In the genomic region with DNA sequence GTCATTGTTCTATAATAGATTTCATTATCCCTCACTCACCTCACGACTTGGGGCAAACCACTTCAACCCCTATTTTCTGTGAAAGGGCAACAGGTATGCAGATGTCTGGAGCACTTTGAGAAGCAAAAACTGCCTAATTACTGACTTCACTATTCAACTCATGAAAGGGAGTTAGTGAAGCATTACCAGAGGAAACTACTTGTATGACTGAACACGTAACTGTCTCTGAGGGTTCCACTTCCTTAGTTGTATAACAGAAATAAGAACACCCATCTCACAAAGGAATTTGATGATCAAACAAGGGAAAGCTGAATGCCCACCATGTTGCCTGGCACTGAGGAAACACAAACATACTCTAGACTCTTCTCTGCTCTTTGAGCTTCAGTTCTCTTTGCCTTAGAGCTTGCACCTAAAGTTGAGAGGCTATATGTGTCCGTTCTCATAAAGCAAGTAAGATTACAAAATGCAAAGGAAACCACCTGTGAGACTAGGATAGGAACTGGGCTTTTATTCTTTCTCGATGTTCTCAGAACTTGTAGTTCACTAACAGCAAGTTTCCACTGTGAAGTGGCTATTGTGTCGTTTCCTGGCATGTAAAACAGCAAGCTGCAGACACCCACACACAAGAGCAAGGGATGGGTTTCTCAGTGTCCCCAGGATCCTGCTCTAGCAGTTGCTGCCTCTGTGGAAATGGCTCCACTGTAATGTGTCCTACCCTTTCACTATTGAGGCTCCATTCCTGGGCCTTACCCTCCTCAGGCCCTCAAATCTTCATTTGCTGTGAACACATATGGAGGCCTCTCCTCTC, we compare ENCODE assay signal across 8 cellular contexts. TPM values are rescaled to one million over a fixed set of nuclear protein-coding genes. Genes with fewer than 3 reads are reported as not detected.
DNase-seq lines count a peak whose midpoint lies in the region; ATAC-seq and TF ChIP-seq lines count a peak whose summit lies in the region.

No MANE protein-coding gene starts in this region.

- H3K27ac ChIP-seq in endodermal cell (ENCODE audit: low read depth, low read length): no peak overlapping the region

- peak; percentile 45 for TF ChIP-seq POLR2A in GM10847 (IDR thresholded peaks at IDR 0.05; ENCODE audit: extremely low read depth, insufficient read length)

- H3K9ac ChIP-seq in endodermal cell (ENCODE audit: extremely low read depth, low read length, poor library complexity, severe bottlenecking): no peak overlapping the region

- TF ChIP-seq CTCF in GM20000 (IDR thresholded peaks at IDR 0.05; ENCODE audit: extremely low read depth, missing control alignments): no peak
- TF ChIP-seq CTCF in endodermal cell (conservative IDR thresholded peaks at IDR 0.05): no peak

- no peaks in the 10 kb centered on the region for H3K27me3 Mint-ChIP-seq in activated naive CD8-positive, alpha-beta T cell
- H3K27me3 Mint-ChIP-seq in endodermal cell (ENCODE audit: insufficient read depth): no peaks in the 10 kb centered on the region

- peaks cover 72% of the 10 kb centered on the region for H3K4me1 Mint-ChIP-seq in activated naive CD8-positive, alpha-beta T cell (ENCODE audit: low read depth)
- H3K4me1 Mint-ChIP-seq in endodermal cell: peaks cover 25% of the 10 kb centered on the region

- no peaks in the 10 kb centered on the region for H3K4me1 ChIP-seq in endodermal cell (ENCODE audit: control insufficient read depth, insufficient read depth, low read length)

- peak; percentile 75 for DNase-seq in GM20000 (ENCODE audit: low spot score)
- DNase-seq in stimulated activated CD4-positive, alpha-beta T cell treated with anti-CD3 and anti-CD28 coated beads, Interleukin-4, amount 100 ng/mL, for 24 hours: peak; percentile 55
- DNase-seq in GM03348 (ENCODE audit: low spot score): no peak
- no peak for DNase-seq in endodermal cell
- no peak for DNase-seq in effector CD8-positive, alpha-beta T cell (lab: John Stamatoyannopoulos, UW)

- peaks cover 1% of the 10 kb centered on the region for H3K9me3 ChIP-seq in endodermal cell (ENCODE audit: control insufficient read depth, low read length)

- no peak overlapping the region for H3K4me3 ChIP-seq in endodermal cell (ENCODE audit: low read length)

- ATAC-seq in HG03521 (IDR thresholded peaks at IDR 0.05; ENCODE audit: unreplicated experiment): peak; percentile 53

- H3K27me3 ChIP-seq in endodermal cell (ENCODE audit: control insufficient read depth, insufficient read depth, low read length, poor library complexity, severe bottlenecking): peaks cover 15% of the 10 kb centered on the region

- H3K36me3 ChIP-seq in endodermal cell (ENCODE audit: control insufficient read depth, insufficient read depth, low read length): peaks cover 12% of the 10 kb centered on the region

- H3K4me3 Mint-ChIP-seq in activated naive CD8-positive, alpha-beta T cell: peak overlapping the region; percentile 97
- no peak overlapping the region for H3K4me3 Mint-ChIP-seq in endodermal cell

- WGBS in endodermal cell (ENCODE audit: insufficient coverage in 1 of 2, insufficient read length in 1 of 2), 2 experiments: 90% methylated on average over 4 to 5 of the region's 5 CpGs

- H3K9me3 Mint-ChIP-seq in activated naive CD8-positive, alpha-beta T cell (ENCODE audit: low read depth): no peaks in the 10 kb centered on the region
- no peaks in the 10 kb centered on the region for H3K9me3 Mint-ChIP-seq in endodermal cell

- H3K36me3 Mint-ChIP-seq in activated naive CD8-positive, alpha-beta T cell: peaks cover 8% of the 10 kb centered on the region
- peaks cover 17% of the 10 kb centered on the region for H3K36me3 Mint-ChIP-seq in endodermal cell (ENCODE audit: low read depth)

- H3K27ac Mint-ChIP-seq in activated naive CD8-positive, alpha-beta T cell: peak overlapping the region; percentile 98
- H3K27ac Mint-ChIP-seq in endodermal cell: no peak overlapping the region

RNA-seq across cellular contexts. Expression of a gene that starts 2.6 kb away (rescaled TPM):
- total RNA-seq in endodermal cell: 10 to 100 TPM; 21.7 to 22.3 TPM
- 18.5 TPM for polyA plus RNA-seq in endodermal cell (2013, experiment 1 of 2)
- 16.6 TPM for polyA plus RNA-seq in endodermal cell (2013, experiment 2 of 2)

Comparison
In these comparisons a context has a peak if more than half of its experiments do, and no peak if none do; other contexts are left out.
1. DNase-seq: peak in GM20000 (single experiment) and stimulated activated CD4-positive, alpha-beta T cell treated with anti-CD3 and anti-CD28 coated beads, Interleukin-4, amount 100 ng/mL, for 24 hours (single experiment); none in GM03348 (single experiment), endodermal cell (single experiment) and effector CD8-positive, alpha-beta T cell (single experiment).